ENCODE assay signal across 8 cellular contexts in the genomic region with DNA sequence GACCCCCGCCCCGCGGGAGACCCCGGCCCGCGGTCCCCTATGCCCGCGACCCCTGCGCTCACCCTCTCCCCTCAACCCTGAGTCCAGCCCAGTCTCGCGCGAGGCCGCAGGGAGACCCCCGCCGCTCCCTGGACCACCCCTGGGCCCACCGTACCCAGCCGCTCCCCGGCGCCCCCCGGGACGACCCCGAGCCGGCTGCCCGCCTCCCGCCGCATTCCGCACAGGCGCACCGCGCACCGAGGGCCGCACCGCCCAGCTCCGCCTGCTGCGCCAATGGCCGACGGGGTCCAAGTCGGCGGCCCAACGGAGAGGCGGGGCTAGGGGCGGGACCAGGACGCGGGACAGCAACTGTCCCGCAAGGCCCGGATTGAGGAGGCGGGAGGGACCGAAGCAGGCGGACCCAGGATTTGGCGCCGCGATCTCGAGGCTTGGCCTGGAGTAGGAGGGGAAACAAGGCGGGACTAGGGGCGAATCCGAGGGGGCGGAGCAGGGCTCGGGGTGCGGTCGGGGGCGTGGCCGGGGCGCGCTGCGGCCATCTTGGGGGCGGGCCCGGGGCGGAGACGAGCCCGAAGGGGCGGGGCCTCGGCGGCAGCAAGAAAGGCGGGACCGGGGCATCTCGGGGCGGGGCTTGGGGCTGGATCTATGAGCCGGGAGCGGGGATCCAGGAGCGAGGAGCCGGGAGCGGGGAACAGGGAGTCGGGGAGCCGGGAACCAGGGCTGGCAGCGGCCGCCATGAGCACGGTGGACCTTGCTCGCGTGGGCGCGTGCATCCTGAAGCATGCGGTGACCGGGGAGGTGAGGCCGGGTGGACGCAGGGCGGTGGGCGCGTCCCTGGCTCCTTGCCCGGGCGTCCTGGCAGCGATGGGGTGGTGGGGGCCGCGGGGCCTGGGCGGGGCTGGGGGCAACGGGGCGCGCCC. TPM values are rescaled to one million over a fixed set of nuclear protein-coding genes. Genes with fewer than 3 reads are reported as not detected.
DNase-seq lines count a peak whose midpoint lies in the region; ATAC-seq and TF ChIP-seq lines count a peak whose summit lies in the region.

A gene with protein sequence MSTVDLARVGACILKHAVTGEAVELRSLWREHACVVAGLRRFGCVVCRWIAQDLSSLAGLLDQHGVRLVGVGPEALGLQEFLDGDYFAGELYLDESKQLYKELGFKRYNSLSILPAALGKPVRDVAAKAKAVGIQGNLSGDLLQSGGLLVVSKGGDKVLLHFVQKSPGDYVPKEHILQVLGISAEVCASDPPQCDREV (plus strand): TSS at position 624 of the 917 bp plus-strand sequence. CDS start 109 bp downstream, at position 733.

- H3K27ac ChIP-seq in heart right ventricle (peak within 1 kb of the TSS; percentile 96 to 100 (median 98)), upper lobe of left lung (peak within 1 kb of the TSS; percentile 96 to 99 (median 98))

- H3K4me1 ChIP-seq in heart right ventricle (peaks cover 9 to 36% (median 25%) of the 10 kb centered on the region in 9 donors), upper lobe of left lung (peaks cover 37 to 54% (median 40%) of the 10 kb centered on the region in 4 donors)

- H3K27me3 ChIP-seq in heart right ventricle: no peaks in the 10 kb centered on the region
- no peaks in the 10 kb centered on the region for H3K27me3 ChIP-seq in upper lobe of left lung

- peak within 1 kb of the TSS; percentile 51 to 98 (median 93) for H3K4me3 ChIP-seq in heart right ventricle
- peak within 1 kb of the TSS; percentile 74 to 91 (median 84) for H3K4me3 ChIP-seq in upper lobe of left lung

- H3K36me3 Mint-ChIP-seq in T-helper 17 cell (ENCODE audit: low read depth): peaks cover 3% of the 10 kb centered on the region

- no peaks in the 10 kb centered on the region for H3K27me3 Mint-ChIP-seq in T-helper 17 cell

- no peak for TF ChIP-seq EP300 in upper lobe of left lung (IDR thresholded peaks at IDR 0.05)

- TF ChIP-seq CTCF in heart right ventricle (IDR thresholded peaks at IDR 0.05) (no peak), upper lobe of left lung (IDR thresholded peaks at IDR 0.05) (peak in 3 of 6 experiments; percentile 11 to 45 (median 25))

- ATAC-seq in HG02884 (IDR thresholded peaks at IDR 0.05; ENCODE audit: unreplicated experiment) (peak; percentile 52), T-helper 17 cell (peak; percentile 76), heart right ventricle (peak; percentile 92 to 96 (median 94)), upper lobe of left lung (ENCODE audit: low FRiP score in 2 of 2) (peak; percentile 96)

- peak; percentile 91 for DNase-seq in NCI-H1694 (lab: John Stamatoyannopoulos, UW)
- peak; percentile 97 to 100 (median 97) for DNase-seq in T-helper 17 cell
- peak; percentile 98 for DNase-seq in amniotic stem cell (lab: John Stamatoyannopoulos, UW)
- DNase-seq in heart right ventricle: peak; percentile 99 to 100
- peak; percentile 98 to 100 (median 99) for DNase-seq in posterior cingulate gyrus
- peak; percentile 100 for DNase-seq in upper lobe of left lung

- H3K4me3 Mint-ChIP-seq in T-helper 17 cell: peak within 1 kb of the TSS; percentile 91

- peak; percentile 74 for TF ChIP-seq POLR2A in GM15510 (IDR thresholded peaks at IDR 0.05; ENCODE audit: borderline replicate concordance, extremely low read depth, insufficient read length)
- TF ChIP-seq POLR2A in upper lobe of left lung (IDR thresholded peaks at IDR 0.05): peak in 3 of 4 donors; percentile 78 to 98 (median 85)

- no peaks in the 10 kb centered on the region for H3K9me3 ChIP-seq in T-helper 17 cell (ENCODE audit: control insufficient read depth, low read length, poor library complexity, severe bottlenecking)
- H3K9me3 ChIP-seq in heart right ventricle: no peaks in the 10 kb centered on the region
- H3K9me3 ChIP-seq in upper lobe of left lung: no peaks in the 10 kb centered on the region

- 0 to 1% methylated on average over 79 to 107 of the region's 107 CpGs for WGBS in heart right ventricle, 2 donors
- WGBS in upper lobe of left lung, 2 donors: 0 to 1% methylated on average over 24 to 34 of the region's 107 CpGs

- intact Hi-C loops in heart right ventricle (cut with DNase I) (loop anchor here in 3 of 10 donors (1.0 to 10.0 kb wide), 4 partner anchors 37 to 60 kb away; a partner anchor contains a TSS), posterior cingulate gyrus (cut with DNase I) (loop anchor here (1.0 to 10.0 kb wide), 6 partner anchors 38 to 382 kb away; a partner anchor contains a TSS)

- peaks cover 0 to 8% (median 0%) of the 10 kb centered on the region in 9 donors for H3K36me3 ChIP-seq in heart right ventricle
- H3K36me3 ChIP-seq in upper lobe of left lung: peaks cover 0 to 18% (median 11%) of the 10 kb centered on the region in 4 donors

- H3K4me1 Mint-ChIP-seq in T-helper 17 cell: peaks cover 29% of the 10 kb centered on the region

- peak within 1 kb of the TSS; percentile 97 for H3K27ac Mint-ChIP-seq in T-helper 17 cell

RNA-seq across cellular contexts. Expression of the gene that starts here (rescaled TPM):
- total RNA-seq in T-helper 17 cell (10 to 100 TPM; 17.6 to 18.5 TPM), heart right ventricle (10 to 100 TPM in 1 of 10 donors, 1 to 10 TPM in 9; 3.7 to 10.3 (median 5.3) TPM), upper lobe of left lung (10 to 100 TPM; 10.5 to 34.2 (median 22.0) TPM)
- 10 to 100 TPM in 1 of 2 donors, 1 to 10 TPM in 1; 6.8 to 12.0 TPM for polyA plus RNA-seq in heart right ventricle

Comparison
In these comparisons a context has a peak if more than half of its experiments do, and no peak if none do; other contexts are left out.
1. Peak in every context shown above with its lines: DNase-seq, ATAC-seq, H3K4me3 ChIP-seq and H3K27ac ChIP-seq.